In genomic region chr6:37432590-37432915, GRCh38 we compare ENCODE assay signal across 8 cellular contexts. TPM values are rescaled to one million over a fixed set of nuclear protein-coding genes. Genes with fewer than 3 reads are reported as not detected.
DNase-seq lines count a peak whose midpoint lies in the region; ATAC-seq, FAIRE-seq and TF ChIP-seq lines count a peak whose summit lies in the region.

No MANE protein-coding gene starts in this region.

- peaks cover 8 to 22% of the 10 kb centered on the region in 2 donors for H3K4me1 ChIP-seq in adrenal gland (replicated peaks in 1 of 2)
- H3K4me1 ChIP-seq in kidney (ENCODE audit: control insufficient read depth in 1 of 2, insufficient read depth in 1 of 2, low read depth in 1 of 2, low read length in 2 of 2) = peaks cover 9 to 10% of the 10 kb centered on the region in 2 donors
- peaks cover 16% of the 10 kb centered on the region for H3K4me1 ChIP-seq in testis

- ATAC-seq in HG02571 (IDR thresholded peaks at IDR 0.05; ENCODE audit: unreplicated experiment) = peak; percentile 7

- intact Hi-C loops in adrenal gland (cut with DNase I) (no loop called here), kidney (cut with DNase I) (no loop called here), testis (cut with DNase I; ENCODE audit: low total_unique reads) (no loop called here)

- no peak for TF ChIP-seq CTCF in BJ (IDR thresholded peaks at IDR 0.05; ENCODE audit: insufficient read depth, low read depth, low read length)
- TF ChIP-seq CTCF in adrenal gland (IDR thresholded peaks at IDR 0.05) = no peak
- no peak for TF ChIP-seq CTCF in kidney (IDR thresholded peaks at IDR 0.05; ENCODE audit: borderline replicate concordance, extremely low read depth, insufficient read depth)
- no peak for TF ChIP-seq CTCF in testis (IDR thresholded peaks at IDR 0.05)

- H3K27ac ChIP-seq in adrenal gland (peak overlapping the region; percentile 30 to 92 (median 80)), kidney (ENCODE audit: low read depth in 2 of 2, low read length in 2 of 2) (peak overlapping the region; percentile 18 to 53), testis (peak overlapping the region; percentile 91 to 95)

- peak overlapping the region; percentile 2 to 96 for H3K9ac ChIP-seq in kidney (ENCODE audit: low read length in 2 of 2)

- TF ChIP-seq POLR2A in adrenal gland (IDR thresholded peaks at IDR 0.05) = no peak
- TF ChIP-seq POLR2A in testis (IDR thresholded peaks at IDR 0.05) = no peak

- DNase-seq in BJ (ENCODE audit: low read depth) = no peak
- peak in 1 of 7 donors; percentile 53 for DNase-seq in adrenal gland
- no peak for DNase-seq in kidney
- no peak for DNase-seq in testis
- no peak for DNase-seq in NCI-H146 (lab: John Stamatoyannopoulos, UW)
- no peak for DNase-seq in NCI-H1105 treated with DMSO at 0.1 percent for 48 hours (lab: John Stamatoyannopoulos, UW)
- DNase-seq in D341Med (ENCODE audit: low spot score) = no peak

- H3K4me3 ChIP-seq in BJ (ENCODE audit: low read depth, low read length) (peak overlapping the region; percentile 88), adrenal gland (peak overlapping the region in 2 of 4 donors; percentile 52 to 67), kidney (ENCODE audit: low read length in 2 of 2) (peak overlapping the region; percentile 85 to 99), testis (peak overlapping the region; percentile 95 to 99)

- POLR2A ChIA-PET in BJ (lab: Charles Lee) = interaction anchor here (0.6 kb wide), 1 partner anchor 190 kb away, joined by 3 read pairs; no protein-coding TSS in a partner anchor

- 10 to 14% (median 13%) methylated on average over 7 of the region's 7 CpGs for WGBS in adrenal gland, 4 donors
- WGBS in testis, 2 donors = 7 to 8% methylated on average over 7 of the region's 7 CpGs

- H3K36me3 ChIP-seq in BJ (ENCODE audit: control insufficient read depth, insufficient read depth, low read length) (peaks cover 5% of the 10 kb centered on the region; the same call in 1 of the 2 replicates), adrenal gland (replicated peaks in 1 of 2) (peaks cover 0 to 22% of the 10 kb centered on the region in 2 donors), kidney (ENCODE audit: control insufficient read depth in 1 of 2, insufficient read depth in 2 of 2, low read length in 2 of 2) (peaks cover 6 to 11% of the 10 kb centered on the region in 2 donors), testis (ENCODE audit: low read depth, missing control alignments) (no peaks in the 10 kb centered on the region)

- no peaks in the 10 kb centered on the region for H3K27me3 ChIP-seq in BJ (ENCODE audit: control insufficient read depth, insufficient read depth, low read length)
- H3K27me3 ChIP-seq in adrenal gland = no peaks in the 10 kb centered on the region
- H3K27me3 ChIP-seq in testis = no peaks in the 10 kb centered on the region

- no peaks in the 10 kb centered on the region for H3K9me3 ChIP-seq in adrenal gland (replicated peaks in 1 of 3)
- no peaks in the 10 kb centered on the region for H3K9me3 ChIP-seq in kidney (ENCODE audit: control insufficient read depth in 1 of 2, low read length in 2 of 2)
- no peaks in the 10 kb centered on the region for H3K9me3 ChIP-seq in testis

- FAIRE-seq in kidney (lab: Jason Lieb, UNC) = no peak

- CTCF ChIA-PET in BJ (lab: Yijun Ruan, JAX) = no interaction called here

RNA-seq across cellular contexts. Expression of gene CMTR1, which starts 0.5 kb away (rescaled TPM):
- 25.2 and 25.4 TPM in 2 replicates for polyA plus RNA-seq in BJ (2011; rRNA removed)
- polyA minus RNA-seq in BJ (2011; rRNA and poly(A)+ RNA removed) = 17.5 and 23.5 TPM in 2 replicates
- total RNA-seq in adrenal gland = 10 to 100 TPM; 24.1 to 48.1 (median 33.9) TPM
- polyA plus RNA-seq in adrenal gland = 10 to 100 TPM; 21.0 to 25.0 (median 22.6) TPM
- total RNA-seq in kidney = 35.6 TPM
- 17.3 TPM for polyA plus RNA-seq in kidney (ENCODE audit: insufficient read depth, low read depth, low replicate concordance)
- total RNA-seq in testis = 100 to 1,000 TPM; 231 to 234 TPM
- polyA plus RNA-seq in testis (ENCODE audit: insufficient read depth, low read depth, low replicate concordance) = 123 TPM

Comparison
In these comparisons a context has a peak if more than half of its experiments do, and no peak if none do; other contexts are left out.
1. H3K27ac ChIP-seq: peak in every context shown above with its lines; median percentile 93 in testis; 80 in adrenal gland; 36 in kidney.